15 cellular contexts compared by ENCODE assay signal in genomic region chr10:76252733-76253132, GRCh38.
"Had no signal": no experiment of that assay in that cellular context is flagged by ENCODE, and none has a peak within 500 bp of the region (broad histone marks: within the 10 kb centered on the region; RNA-seq: fewer than 3 reads in every experiment).

No MANE protein-coding gene starts in this region.

- H3K27ac ChIP-seq: psoas muscle, SK-N-MC, thyroid gland, VCaP had no signal

- ATAC-seq: esophagus mucosa; psoas muscle; stimulated activated memory B cell treated with anti-CD40 and anti-IgM and Interleukin-4, amounts not matched to agents 10 μg/mL and 1 μg/mL and 100 μg/mL, for 72 hours; T-cell had no signal

- H3K27me3 ChIP-seq: thyroid gland had no signal

- H3K9me3 ChIP-seq: psoas muscle, thyroid gland had no signal

- H3K4me1 ChIP-seq: psoas muscle, thyroid gland had no signal

- H3K36me3 ChIP-seq: thyroid gland had no signal

- DNase-seq: activated CD4-positive, alpha-beta T cell treated with anti-CD3 and anti-CD28 coated beads for 1 hour; activated CD4-positive, alpha-beta T cell treated with anti-CD3 and anti-CD28 coated beads, Interleukin-2, amount 50 U/mL, for 48 hours; activated naive CD4-positive, alpha-beta T cell treated with anti-CD3 and anti-CD28 coated beads, Interleukin-2, amount 50 U/mL, for 16 hours; activated T-cell treated with anti-CD3 and anti-CD28 coated beads, Interleukin-2, amount 50 U/mL, for 1 hour; glutamatergic neuron; mesendoderm; occipital lobe; T-cell; T-helper 9 cell; thyroid gland had no signal

- H3K4me3 ChIP-seq: psoas muscle, SK-N-MC, thyroid gland had no signal
